ENCODE assay signal across 29 cellular contexts in the genomic region with DNA sequence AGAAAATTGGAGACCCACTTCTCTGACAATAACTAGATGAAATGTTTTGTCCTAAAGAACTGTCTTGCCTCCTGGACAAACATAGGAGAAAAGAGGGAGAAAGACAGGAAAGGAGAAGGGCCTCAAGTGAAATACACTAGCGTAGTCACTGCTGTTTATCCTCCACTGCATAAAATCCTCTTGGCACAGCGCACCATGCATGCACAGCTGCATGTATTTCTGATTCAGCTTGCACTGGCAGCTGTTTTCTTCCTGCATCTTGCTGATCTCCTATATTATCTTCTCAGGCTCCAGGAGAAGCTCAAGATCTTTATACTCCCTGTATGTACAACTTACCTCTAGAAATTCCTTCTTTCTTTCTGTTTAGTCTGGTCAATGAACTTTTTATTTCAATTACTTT.
"Had no signal": no experiment of that assay in that cellular context is flagged by ENCODE, and none has a peak within 500 bp of the region (broad histone marks: within the 10 kb centered on the region; RNA-seq: fewer than 3 reads in every experiment).

No MANE protein-coding gene starts in this region.

- H3K4me1 ChIP-seq: left ventricle myocardium inferior, neural progenitor cell, prostate gland, transverse colon, upper lobe of left lung, vagina had no signal

- H3K9me3 ChIP-seq: neutrophil, ovary, prostate gland, transverse colon, upper lobe of left lung, vagina had no signal

- H3K27me3 ChIP-seq: heart right ventricle, hepatocyte, neural progenitor cell, neutrophil, ovary, transverse colon, upper lobe of left lung, vagina had no signal

- H3K9me3 Mint-ChIP-seq: nephron progenitor cell, neural progenitor cell had no signal

- DNase-seq: heart right ventricle; islet precursor cell; left ventricle myocardium inferior; mesendoderm; naive thymus-derived CD8-positive, alpha-beta T cell; nephron progenitor cell; occipital lobe; ovary; posterior cingulate gyrus; retina; right cardiac atrium; small intestine; stimulated activated CD4-positive, alpha-beta T cell treated with anti-CD3 and anti-CD28 coated beads, Interleukin-1b, Interleukin-23, amount 100 ng/mL, for 48 hours; stimulated activated CD4-positive, alpha-beta T cell treated with anti-CD3 and anti-CD28 coated beads, Interleukin-2, amount 100 ng/mL, for 48 hours; stimulated activated CD4-positive, alpha-beta T cell treated with anti-CD3 and anti-CD28 coated beads, Interleukin-4, amount 100 ng/mL, for 4 hours; stimulated activated CD8-positive, alpha-beta memory T cell treated with anti-CD3 and anti-CD28 coated beads, Interleukin-4, amount 100 ng/mL, for 48 hours; stimulated activated naive CD4-positive, alpha-beta T cell treated with Interleukin-2 at 50 U/mL for 16 hours; stimulated activated naive CD8-positive, alpha-beta T cell treated with anti-CD3 and anti-CD28 coated beads, Interleukin-15, amount 100 ng/mL, for 72 hours; substantia nigra; transverse colon; upper lobe of left lung had no signal

- H3K9ac ChIP-seq: neural progenitor cell had no signal

- H3K36me3 ChIP-seq: heart right ventricle, left ventricle myocardium inferior, neural progenitor cell, neutrophil, ovary, prostate gland, transverse colon, upper lobe of left lung, vagina had no signal

- H2AFZ ChIP-seq: hepatocyte had no signal

- H3K4me3 Mint-ChIP-seq: mesothelial cell of epicardium; naive thymus-derived CD8-positive, alpha-beta T cell; nephron progenitor cell; neural progenitor cell; stimulated activated memory B cell treated with anti-CD40 and anti-IgM and Interleukin-4, amounts not matched to agents 10 μg/mL and 1 μg/mL and 100 μg/mL, for 72 hours; stimulated activated naive CD8-positive, alpha-beta T cell treated with anti-CD3 and anti-CD28 coated beads, Interleukin-15, amount 100 ng/mL, for 72 hours had no signal

- H3K4me1 Mint-ChIP-seq: naive thymus-derived CD8-positive, alpha-beta T cell; nephron progenitor cell; neural progenitor cell; stimulated activated memory B cell treated with anti-CD40 and anti-IgM and Interleukin-4, amounts not matched to agents 10 μg/mL and 1 μg/mL and 100 μg/mL, for 72 hours; stimulated activated naive CD8-positive, alpha-beta T cell treated with anti-CD3 and anti-CD28 coated beads, Interleukin-15, amount 100 ng/mL, for 72 hours had no signal

- H3K27ac ChIP-seq: heart right ventricle, hepatocyte, left ventricle myocardium inferior, neural progenitor cell, neutrophil, ovary, prostate gland, transverse colon, upper lobe of left lung, vagina had no signal

- H3K4me3 ChIP-seq: heart right ventricle, hepatocyte, left ventricle myocardium inferior, lung, neural progenitor cell, ovary, prostate gland, transverse colon, upper lobe of left lung, vagina had no signal

- H3K79me2 ChIP-seq: hepatocyte had no signal

- H3K27ac Mint-ChIP-seq: naive thymus-derived CD8-positive, alpha-beta T cell; nephron progenitor cell; neural progenitor cell; stimulated activated memory B cell treated with anti-CD40 and anti-IgM and Interleukin-4, amounts not matched to agents 10 μg/mL and 1 μg/mL and 100 μg/mL, for 72 hours; stimulated activated naive CD8-positive, alpha-beta T cell treated with anti-CD3 and anti-CD28 coated beads, Interleukin-15, amount 100 ng/mL, for 72 hours had no signal

- H3K4me2 ChIP-seq: hepatocyte, neural progenitor cell had no signal

- H3K36me3 Mint-ChIP-seq: naive thymus-derived CD8-positive, alpha-beta T cell; neural progenitor cell; stimulated activated memory B cell treated with anti-CD40 and anti-IgM and Interleukin-4, amounts not matched to agents 10 μg/mL and 1 μg/mL and 100 μg/mL, for 72 hours had no signal

- H3K27me3 Mint-ChIP-seq: naive thymus-derived CD8-positive, alpha-beta T cell; stimulated activated memory B cell treated with anti-CD40 and anti-IgM and Interleukin-4, amounts not matched to agents 10 μg/mL and 1 μg/mL and 100 μg/mL, for 72 hours; stimulated activated naive CD8-positive, alpha-beta T cell treated with anti-CD3 and anti-CD28 coated beads, Interleukin-15, amount 100 ng/mL, for 72 hours had no signal
